ENCODE assay signal across 8 cellular contexts in genomic region chr11:68659158-68659921, GRCh38. TPM values are rescaled to one million over a fixed set of nuclear protein-coding genes. Genes with fewer than 3 reads are reported as not detected.
DNase-seq lines count a peak whose midpoint lies in the region; ATAC-seq, FAIRE-seq and TF ChIP-seq lines count a peak whose summit lies in the region.

No MANE protein-coding gene starts in this region.

- TF ChIP-seq POLR2A in H54 (IDR thresholded peaks at IDR 0.05; ENCODE audit: low read depth, low read length), result no peak

- FAIRE-seq in H54 (lab: Jason Lieb, UNC), result peak; percentile 27

- no peak overlapping the region for H3K4me3 ChIP-seq in fibroblast of the aortic adventitia (ENCODE audit: low read depth, low read length)
- H3K4me3 ChIP-seq in retinal pigment epithelial cell (ENCODE audit: low read length), result no peak overlapping the region

- peak; percentile 95 for DNase-seq in H54 (ENCODE audit: insufficient read length, low spot score)
- DNase-seq in fibroblast of the aortic adventitia (ENCODE audit: low read depth), result peak; percentile 90
- DNase-seq in retinal pigment epithelial cell (ENCODE audit: low read depth), result peak; percentile 62
- DNase-seq in stimulated activated CD4-positive, alpha-beta T cell treated with anti-CD3 and anti-CD28 coated beads, Interleukin-4, amount 100 ng/mL, for 1 hour, result no peak

- TF ChIP-seq CTCF in fibroblast of the aortic adventitia (IDR thresholded peaks at IDR 0.05; ENCODE audit: insufficient read depth, low read length), result no peak
- TF ChIP-seq CTCF in retinal pigment epithelial cell (conservative IDR thresholded peaks at IDR 0.05; ENCODE audit: low read depth, low read length), result no peak

- no peak for ATAC-seq in GM21423 (IDR thresholded peaks at IDR 0.05; ENCODE audit: unreplicated experiment)
- ATAC-seq in GM19463 (IDR thresholded peaks at IDR 0.05; ENCODE audit: unreplicated experiment), result no peak
- ATAC-seq in GM18907 (IDR thresholded peaks at IDR 0.05; ENCODE audit: unreplicated experiment), result no peak

TF ChIP-seq in PFSK-1, 5 proteins besides CTCF, POLR2A, EP300 and RAD21:
- TF ChIP-seq TAF1 (IDR thresholded peaks at IDR 0.05; ENCODE audit: borderline replicate concordance, insufficient read depth, low read length), result no peak
- peak; percentile 97 for TF ChIP-seq FOXP2 (optimal IDR thresholded peaks at IDR 0.05; ENCODE audit: borderline replicate concordance, extremely low read depth, extremely low read length, insufficient read depth)
- TF ChIP-seq, protein P1, sequence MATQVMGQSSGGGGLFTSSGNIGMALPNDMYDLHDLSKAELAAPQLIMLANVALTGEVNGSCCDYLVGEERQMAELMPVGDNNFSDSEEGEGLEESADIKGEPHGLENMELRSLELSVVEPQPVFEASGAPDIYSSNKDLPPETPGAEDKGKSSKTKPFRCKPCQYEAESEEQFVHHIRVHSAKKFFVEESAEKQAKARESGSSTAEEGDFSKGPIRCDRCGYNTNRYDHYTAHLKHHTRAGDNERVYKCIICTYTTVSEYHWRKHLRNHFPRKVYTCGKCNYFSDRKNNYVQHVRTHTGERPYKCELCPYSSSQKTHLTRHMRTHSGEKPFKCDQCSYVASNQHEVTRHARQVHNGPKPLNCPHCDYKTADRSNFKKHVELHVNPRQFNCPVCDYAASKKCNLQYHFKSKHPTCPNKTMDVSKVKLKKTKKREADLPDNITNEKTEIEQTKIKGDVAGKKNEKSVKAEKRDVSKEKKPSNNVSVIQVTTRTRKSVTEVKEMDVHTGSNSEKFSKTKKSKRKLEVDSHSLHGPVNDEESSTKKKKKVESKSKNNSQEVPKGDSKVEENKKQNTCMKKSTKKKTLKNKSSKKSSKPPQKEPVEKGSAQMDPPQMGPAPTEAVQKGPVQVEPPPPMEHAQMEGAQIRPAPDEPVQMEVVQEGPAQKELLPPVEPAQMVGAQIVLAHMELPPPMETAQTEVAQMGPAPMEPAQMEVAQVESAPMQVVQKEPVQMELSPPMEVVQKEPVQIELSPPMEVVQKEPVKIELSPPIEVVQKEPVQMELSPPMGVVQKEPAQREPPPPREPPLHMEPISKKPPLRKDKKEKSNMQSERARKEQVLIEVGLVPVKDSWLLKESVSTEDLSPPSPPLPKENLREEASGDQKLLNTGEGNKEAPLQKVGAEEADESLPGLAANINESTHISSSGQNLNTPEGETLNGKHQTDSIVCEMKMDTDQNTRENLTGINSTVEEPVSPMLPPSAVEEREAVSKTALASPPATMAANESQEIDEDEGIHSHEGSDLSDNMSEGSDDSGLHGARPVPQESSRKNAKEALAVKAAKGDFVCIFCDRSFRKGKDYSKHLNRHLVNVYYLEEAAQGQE (IDR thresholded peaks at IDR 0.05; ENCODE audit: insufficient read depth in 1 of 2, low read depth in 2 of 2, low read length in 2 of 2), result peak in 1 of 2 experiments; percentile 65; a peak in 1 of 4 replicates
- TF ChIP-seq SIN3A (IDR thresholded peaks at IDR 0.05; ENCODE audit: borderline replicate concordance, insufficient read depth, low read length), result peak; percentile 94; the same call in 1 of the 2 replicates
- no peak; the same call in 1 of the 2 replicates for TF ChIP-seq POLR2AphosphoS5 (IDR thresholded peaks at IDR 0.05; ENCODE audit: low read depth, low read length)
TF ChIP-seq in PFSK-1: peak in this region for 3.

RNA-seq across cellular contexts. Expression of gene GAL, which starts 25.0 kb away (rescaled TPM):
- polyA plus RNA-seq in PFSK-1 (2012; ENCODE audit: insufficient read length, low read depth), result not detected
- total RNA-seq in fibroblast of the aortic adventitia (ENCODE audit: low replicate concordance), result not detected in 2 replicates
